21 cellular contexts compared by ENCODE assay signal in the genomic region with DNA sequence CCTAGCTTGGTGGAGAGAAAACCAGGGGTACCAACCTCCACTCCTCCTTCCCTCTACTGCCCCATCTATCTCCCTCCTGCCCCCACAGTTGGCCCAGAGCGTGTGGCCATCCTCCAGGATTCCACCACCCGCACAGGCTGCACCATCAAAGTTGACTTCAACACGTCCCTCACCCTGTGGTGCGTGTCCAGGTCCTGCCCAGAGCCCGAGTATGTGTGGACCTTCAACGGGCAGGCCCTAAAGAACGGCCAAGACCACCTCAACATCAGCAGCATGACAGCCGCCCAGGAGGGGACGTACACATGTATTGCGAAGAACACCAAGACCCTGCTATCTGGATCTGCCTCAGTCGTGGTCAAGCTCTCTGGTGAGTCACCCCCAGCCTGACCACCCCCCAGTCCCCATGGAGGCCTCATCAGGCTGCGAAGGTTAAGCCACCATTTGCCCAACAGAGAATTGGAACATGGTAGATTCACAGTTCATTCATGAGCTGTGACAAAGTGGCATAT. TPM values are rescaled to one million over a fixed set of nuclear protein-coding genes. Genes with fewer than 3 reads are reported as not detected.
DNase-seq lines count a peak whose midpoint lies in the region; ATAC-seq and TF ChIP-seq lines count a peak whose summit lies in the region.
"Had no signal": no experiment of that assay in that cellular context is flagged by ENCODE, and none has a peak within 500 bp of the region (broad histone marks: within the 10 kb centered on the region; RNA-seq: fewer than 3 reads in every experiment).

No MANE protein-coding gene starts in this region.

- H3K27me3 ChIP-seq in SJCRH30: no peaks in the 10 kb centered on the region
- H3K27me3 ChIP-seq in osteoblast (ENCODE audit: insufficient read depth, low read length): no peaks in the 10 kb centered on the region
- H3K27me3 ChIP-seq in brain microvascular endothelial cell (replicated peaks): no peaks in the 10 kb centered on the region
- H3K27me3 ChIP-seq: BE2C had no signal

- H4K20me1 ChIP-seq in osteoblast (ENCODE audit: insufficient read depth, low read length): no peaks in the 10 kb centered on the region

- H3K27ac Mint-ChIP-seq in glutamatergic neuron (ENCODE audit: unreplicated experiment): no peak overlapping the region
- no peak overlapping the region for H3K27ac Mint-ChIP-seq in activated CD8-positive, alpha-beta memory T cell treated with anti-CD3 and anti-CD28 coated beads, Interleukin-2, amount 10 ng/mL, durations not matched to agents 7 days and 5 days
- H3K27ac Mint-ChIP-seq: CD8-positive, alpha-beta memory T cell had no signal

- H3K36me3 ChIP-seq in HEK293 (ENCODE audit: control insufficient read depth in 2 of 2, insufficient read depth in 1 of 2, low read length in 2 of 2): no peaks in the 10 kb centered on the region
- no peaks in the 10 kb centered on the region for H3K36me3 ChIP-seq in SJCRH30
- no peaks in the 10 kb centered on the region for H3K36me3 ChIP-seq in osteoblast (ENCODE audit: insufficient read depth, low read length)
- no peaks in the 10 kb centered on the region for H3K36me3 ChIP-seq in brain microvascular endothelial cell (replicated peaks)
- H3K36me3 ChIP-seq: BE2C, HAP-1 had no signal

- TF ChIP-seq CTCF in HEK293 (tag by site-specific recombination; IDR thresholded peaks at IDR 0.05): no peak
- no peak for TF ChIP-seq CTCF in glutamatergic neuron (IDR thresholded peaks at IDR 0.05; ENCODE audit: partially characterized antibody, unreplicated experiment)
- no peak for TF ChIP-seq CTCF in osteoblast (IDR thresholded peaks at IDR 0.05; ENCODE audit: extremely low read depth, low read depth, low read length)
- no peak for TF ChIP-seq CTCF in brain microvascular endothelial cell (IDR thresholded peaks at IDR 0.05; ENCODE audit: low read depth, low read length, missing control alignments)

- peak overlapping the region; percentile 20 for H3K4me3 Mint-ChIP-seq in glutamatergic neuron (ENCODE audit: unreplicated experiment)
- no peak overlapping the region for H3K4me3 Mint-ChIP-seq in activated CD8-positive, alpha-beta memory T cell treated with anti-CD3 and anti-CD28 coated beads, Interleukin-2, amount 10 ng/mL, durations not matched to agents 7 days and 5 days
- H3K4me3 Mint-ChIP-seq: CD4-positive, CD25-positive, alpha-beta regulatory T cell; CD8-positive, alpha-beta memory T cell had no signal

- H3K4me3 ChIP-seq in HEK293 (ENCODE audit: low read depth, low read length): no peak overlapping the region
- no peak overlapping the region for H3K4me3 ChIP-seq in SJCRH30
- no peak overlapping the region for H3K4me3 ChIP-seq in osteoblast (ENCODE audit: insufficient read depth, low read length)
- no peak overlapping the region for H3K4me3 ChIP-seq in brain microvascular endothelial cell (ENCODE audit: low read depth, low read length)
- H3K4me3 ChIP-seq: GM12878, HAP-1 had no signal

- DNase-seq in SJCRH30: no peak
- DNase-seq in glutamatergic neuron: no peak
- peak; percentile 50 for DNase-seq in osteoblast (ENCODE audit: insufficient read length, low spot score, missing footprints)
- no peak for DNase-seq in brain microvascular endothelial cell
- DNase-seq in activated CD8-positive, alpha-beta memory T cell treated with anti-CD3 and anti-CD28 coated beads, Interleukin-2, amount 10 ng/mL, durations not matched to agents 7 days and 5 days: no peak
- DNase-seq in epidermal melanocyte (ENCODE audit: insufficient read length, low spot score): no peak
- DNase-seq: ACHN; BE2C; C1 segment of cervical spinal cord; CD4-positive, CD25-positive, alpha-beta regulatory T cell; CD8-positive, alpha-beta memory T cell; COR-L47; DMS 273 treated with DMSO at 0.1 percent for 48 hours; DMS53; DND-41; EL had no signal

- H3K27ac ChIP-seq in HEK293 (ENCODE audit: extremely low read depth, low read depth, low read length) (no peak overlapping the region), SJCRH30 (peak overlapping the region; percentile 82), osteoblast (ENCODE audit: low read depth, low read length) (no peak overlapping the region), brain microvascular endothelial cell (no peak overlapping the region)

- ATAC-seq in activated CD8-positive, alpha-beta memory T cell treated with anti-CD3 and anti-CD28 coated beads, Interleukin-2, amount 10 ng/mL, durations not matched to agents 7 days and 5 days: no peak
- ATAC-seq: GM12878 had no signal

- H3K4me1 ChIP-seq in HEK293 (ENCODE audit: control insufficient read depth, insufficient read depth, low read length) (no peaks in the 10 kb centered on the region), SJCRH30 (peaks cover 22% of the 10 kb centered on the region), osteoblast (ENCODE audit: insufficient read depth, low read length) (no peaks in the 10 kb centered on the region)
- H3K4me1 ChIP-seq: BE2C, HAP-1 had no signal

- H3K4me1 Mint-ChIP-seq in glutamatergic neuron (ENCODE audit: low read depth, unreplicated experiment): no peaks in the 10 kb centered on the region
- H3K4me1 Mint-ChIP-seq in activated CD8-positive, alpha-beta memory T cell treated with anti-CD3 and anti-CD28 coated beads, Interleukin-2, amount 10 ng/mL, durations not matched to agents 7 days and 5 days: peaks cover 6% of the 10 kb centered on the region
- H3K4me1 Mint-ChIP-seq: CD4-positive, CD25-positive, alpha-beta regulatory T cell had no signal

- H2AFZ ChIP-seq in osteoblast (ENCODE audit: low read length): no peak overlapping the region

- CTCF ChIA-PET in HEK293 (lab: Yijun Ruan, JAX): interaction anchor here (0.9 to 2.5 kb wide), 2 partner anchors 16 to 19 kb away, joined by 4 to 12 read pairs; no protein-coding TSS in a partner anchor
- CTCF ChIA-PET in activated CD8-positive, alpha-beta memory T cell treated with anti-CD3 and anti-CD28 coated beads, Interleukin-2, amount 10 ng/mL, durations not matched to agents 7 days and 5 days (lab: Charles Lee): interaction anchor here (1.1 kb wide), 1 partner anchor 15 kb away, joined by 3 read pairs; no protein-coding TSS in a partner anchor

- peaks cover 2% of the 10 kb centered on the region for H3K27me3 Mint-ChIP-seq in glutamatergic neuron (ENCODE audit: unreplicated experiment)
- H3K27me3 Mint-ChIP-seq in activated CD8-positive, alpha-beta memory T cell treated with anti-CD3 and anti-CD28 coated beads, Interleukin-2, amount 10 ng/mL, durations not matched to agents 7 days and 5 days: peaks cover 14% of the 10 kb centered on the region
- H3K27me3 Mint-ChIP-seq: CD4-positive, CD25-positive, alpha-beta regulatory T cell had no signal

- POLR2A ChIA-PET in HEK293 (lab: Yijun Ruan, JAX): no interaction called here

- H3K36me3 Mint-ChIP-seq in glutamatergic neuron (ENCODE audit: unreplicated experiment): no peaks in the 10 kb centered on the region
- no peaks in the 10 kb centered on the region for H3K36me3 Mint-ChIP-seq in activated CD8-positive, alpha-beta memory T cell treated with anti-CD3 and anti-CD28 coated beads, Interleukin-2, amount 10 ng/mL, durations not matched to agents 7 days and 5 days
- H3K36me3 Mint-ChIP-seq: CD4-positive, CD25-positive, alpha-beta regulatory T cell; CD8-positive, alpha-beta memory T cell had no signal

- H3K9me3 Mint-ChIP-seq in glutamatergic neuron (ENCODE audit: unreplicated experiment): peaks cover 2% of the 10 kb centered on the region
- no peaks in the 10 kb centered on the region for H3K9me3 Mint-ChIP-seq in activated CD8-positive, alpha-beta memory T cell treated with anti-CD3 and anti-CD28 coated beads, Interleukin-2, amount 10 ng/mL, durations not matched to agents 7 days and 5 days (ENCODE audit: low read depth)
- H3K9me3 Mint-ChIP-seq: CD4-positive, CD25-positive, alpha-beta regulatory T cell; CD8-positive, alpha-beta memory T cell had no signal

- H3K4me2 ChIP-seq in osteoblast (ENCODE audit: insufficient read depth, low read length): no peak overlapping the region

- in situ Hi-C loops in brain microvascular endothelial cell (cut with HindIII; ENCODE audit: low pct_ligation_motif_present, low sequenced_read_pairs): no loop called here

- H3K9me3 ChIP-seq in HEK293 (ENCODE audit: control insufficient read depth, insufficient read depth, low read depth, low read length): no peaks in the 10 kb centered on the region
- H3K9me3 ChIP-seq in SJCRH30 (replicated peaks): no peaks in the 10 kb centered on the region
- no peaks in the 10 kb centered on the region for H3K9me3 ChIP-seq in osteoblast (ENCODE audit: low read depth, low read length)
- H3K9me3 ChIP-seq: BE2C, HAP-1 had no signal

- H3K79me2 ChIP-seq in osteoblast (ENCODE audit: insufficient read depth, low read length): no peaks in the 10 kb centered on the region

RNA-seq across cellular contexts. Expression of gene CEACAM16, which starts 6.6 kb away (rescaled TPM):
- total RNA-seq in SJCRH30 (2014; rRNA removed; shearing (Covaris generic)): 0.18 and 0.73 TPM in 2 replicates
- total RNA-seq in glutamatergic neuron (ENCODE audit: unreplicated experiment): not detected
- under 0.01 TPM in 1 of 2 replicates, not detected in the other for total RNA-seq in osteoblast
- total RNA-seq in activated CD8-positive, alpha-beta memory T cell treated with anti-CD3 and anti-CD28 coated beads, Interleukin-2, amount 10 ng/mL, durations not matched to agents 7 days and 5 days: not detected
- total RNA-seq: CD4-positive, CD25-positive, alpha-beta regulatory T cell; CD8-positive, alpha-beta memory T cell; G401; GM12878; H4 had no signal

RNA-seq across cellular contexts. Expression of gene CEACAM19, which starts 34.3 kb away (rescaled TPM):
- total RNA-seq in SJCRH30 (2014; rRNA removed; shearing (Covaris generic)): 2.4 and 2.5 TPM in 2 replicates
- total RNA-seq in glutamatergic neuron (ENCODE audit: unreplicated experiment) (1.5 TPM), osteoblast (0.72 and 1.2 TPM in 2 replicates)
- under 1 TPM in 1 of 2 experiments, not detected in 1; 0.63 TPM for total RNA-seq in activated CD8-positive, alpha-beta memory T cell treated with anti-CD3 and anti-CD28 coated beads, Interleukin-2, amount 10 ng/mL, durations not matched to agents 7 days and 5 days
- total RNA-seq: CD4-positive, CD25-positive, alpha-beta regulatory T cell had no signal

RNA-seq across cellular contexts. Expression of gene BCL3, which starts 43.0 kb away (rescaled TPM):
- 7.3 and 10.0 TPM in 2 replicates for total RNA-seq in SJCRH30 (2014; rRNA removed; shearing (Covaris generic))
- total RNA-seq in glutamatergic neuron (ENCODE audit: unreplicated experiment): 2.4 TPM
- 6.5 and 7.2 TPM in 2 replicates for total RNA-seq in osteoblast
- 10 to 100 TPM; 56.3 to 60.3 TPM for total RNA-seq in activated CD8-positive, alpha-beta memory T cell treated with anti-CD3 and anti-CD28 coated beads, Interleukin-2, amount 10 ng/mL, durations not matched to agents 7 days and 5 days
